ENCODE assay signal across 14 cellular contexts in the genomic region with DNA sequence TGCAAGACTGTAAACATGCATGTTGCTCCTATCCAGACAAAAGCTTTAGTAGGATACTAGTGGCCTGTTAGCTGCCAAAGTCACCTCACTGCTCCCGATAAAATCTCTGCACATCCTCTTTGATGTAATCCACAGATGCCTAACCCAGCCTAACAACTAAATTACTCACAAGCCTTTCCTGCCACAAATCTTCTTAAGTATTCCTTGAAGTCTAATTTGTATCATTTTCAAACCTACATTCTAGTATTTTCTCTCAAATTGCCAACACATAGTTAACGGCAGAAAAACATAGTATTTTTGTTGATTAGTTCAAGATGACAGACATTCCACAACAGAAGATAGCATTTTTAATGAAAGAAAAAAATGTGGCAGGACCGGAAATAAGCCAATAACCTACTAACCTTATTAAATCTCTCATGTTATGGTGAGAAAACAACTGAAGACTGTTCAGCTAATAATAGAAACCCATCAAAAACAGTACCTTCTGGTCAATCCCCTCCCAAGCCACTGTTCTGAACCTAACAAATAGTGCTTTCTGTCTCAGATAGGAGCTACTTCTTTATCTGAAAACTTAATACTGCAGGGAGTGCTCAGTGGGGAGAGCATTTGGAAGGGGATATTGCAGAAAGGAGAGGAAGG. TPM values are rescaled to one million over a fixed set of nuclear protein-coding genes. Genes with fewer than 3 reads are reported as not detected.
DNase-seq lines count a peak whose midpoint lies in the region; ATAC-seq and TF ChIP-seq lines count a peak whose summit lies in the region.
"Had no signal": no experiment of that assay in that cellular context is flagged by ENCODE, and none has a peak within 500 bp of the region (broad histone marks: within the 10 kb centered on the region; RNA-seq: fewer than 3 reads in every experiment).

Gene MPP4, minus strand, starts transcription at position 57 of the 639 bp plus-strand sequence. CDS start 4,690 bp downstream, outside the sequence.

- H3K9ac ChIP-seq in colonic mucosa (ENCODE audit: low read depth in 2 of 2, low read length in 2 of 2): no peak within 1 kb of the TSS

- ATAC-seq in Right ventricle myocardium superior (ENCODE audit: poor library complexity): no peak
- ATAC-seq: activated naive CD8-positive, alpha-beta T cell treated with anti-CD3 and anti-CD28 coated beads, Interleukin-2, amount 50 U/mL, for 24 hours had no signal

- no peak for TF ChIP-seq CTCF in left ventricle myocardium inferior (IDR thresholded peaks at IDR 0.05; ENCODE audit: borderline replicate concordance)
- TF ChIP-seq CTCF in WERI-Rb-1 (IDR thresholded peaks at IDR 0.05; ENCODE audit: low read depth, low read length): no peak
- no peak for TF ChIP-seq CTCF in foreskin fibroblast (IDR thresholded peaks at IDR 0.05; ENCODE audit: low read depth, low read length)
- no peak for TF ChIP-seq CTCF in uterus (IDR thresholded peaks at IDR 0.05)
- no peak for TF ChIP-seq CTCF in colonic mucosa (IDR thresholded peaks at IDR 0.05)

- H3K4me3 Mint-ChIP-seq in activated CD4-positive, alpha-beta memory T cell treated with anti-CD3 and anti-CD28 coated beads, Interleukin-2, amount 10 ng/mL, durations not matched to agents 7 days and 5 days: no peak within 1 kb of the TSS
- H3K4me3 Mint-ChIP-seq: activated naive CD8-positive, alpha-beta T cell treated with anti-CD3 and anti-CD28 coated beads, Interleukin-2, amount 50 U/mL, for 24 hours; B cell; memory B cell had no signal

- TF ChIP-seq POLR2A in uterus (IDR thresholded peaks at IDR 0.05): no peak

- POLR2A ChIA-PET in activated CD4-positive, alpha-beta memory T cell treated with anti-CD3 and anti-CD28 coated beads, Interleukin-2, amount 10 ng/mL, durations not matched to agents 7 days and 5 days (lab: Charles Lee): no interaction called here
- POLR2A ChIA-PET in HEK293T (lab: Yijun Ruan, JAX): no interaction called here

- H3K4me1 Mint-ChIP-seq in activated CD4-positive, alpha-beta memory T cell treated with anti-CD3 and anti-CD28 coated beads, Interleukin-2, amount 10 ng/mL, durations not matched to agents 7 days and 5 days: peaks cover 9% of the 10 kb centered on the region
- H3K4me1 Mint-ChIP-seq: B cell, memory B cell had no signal

- DNase-seq in left ventricle myocardium inferior: no peak
- DNase-seq in Right ventricle myocardium superior: no peak
- DNase-seq in WERI-Rb-1: peak; percentile 59
- DNase-seq in foreskin fibroblast: peak; percentile 68 to 73
- no peak for DNase-seq in uterus
- no peak for DNase-seq in activated CD4-positive, alpha-beta memory T cell treated with anti-CD3 and anti-CD28 coated beads, Interleukin-2, amount 10 ng/mL, durations not matched to agents 7 days and 5 days
- no peak for DNase-seq in HEK293T (ENCODE audit: extremely low spot score)
- DNase-seq in colonic mucosa: no peak
- DNase-seq: activated naive CD8-positive, alpha-beta T cell treated with anti-CD3 and anti-CD28 coated beads, Interleukin-2, amount 50 U/mL, for 24 hours; NCI-H2081; RPMI8226 had no signal

- no peaks in the 10 kb centered on the region for H3K9me3 ChIP-seq in left ventricle myocardium inferior (replicated peaks)
- H3K9me3 ChIP-seq in WERI-Rb-1 (ENCODE audit: severe bottlenecking): no peaks in the 10 kb centered on the region
- H3K9me3 ChIP-seq in uterus: no peaks in the 10 kb centered on the region
- no peaks in the 10 kb centered on the region for H3K9me3 ChIP-seq in colonic mucosa
- H3K9me3 ChIP-seq: right atrium auricular region had no signal

- no peaks in the 10 kb centered on the region for H3K27me3 Mint-ChIP-seq in activated CD4-positive, alpha-beta memory T cell treated with anti-CD3 and anti-CD28 coated beads, Interleukin-2, amount 10 ng/mL, durations not matched to agents 7 days and 5 days
- H3K27me3 Mint-ChIP-seq: activated naive CD8-positive, alpha-beta T cell treated with anti-CD3 and anti-CD28 coated beads, Interleukin-2, amount 50 U/mL, for 24 hours; B cell; memory B cell had no signal

- H3K4me3 ChIP-seq in left ventricle myocardium inferior: no peak within 1 kb of the TSS
- H3K4me3 ChIP-seq in WERI-Rb-1 (ENCODE audit: low read depth, low read length): no peak within 1 kb of the TSS
- peak within 1 kb of the TSS in 1 of 2 donors; percentile 13 for H3K4me3 ChIP-seq in foreskin fibroblast (ENCODE audit: low read depth in 1 of 2, low read length in 2 of 2)
- no peak within 1 kb of the TSS for H3K4me3 ChIP-seq in uterus
- no peak within 1 kb of the TSS for H3K4me3 ChIP-seq in colonic mucosa
- H3K4me3 ChIP-seq: right atrium auricular region had no signal

- H3K36me3 Mint-ChIP-seq in activated CD4-positive, alpha-beta memory T cell treated with anti-CD3 and anti-CD28 coated beads, Interleukin-2, amount 10 ng/mL, durations not matched to agents 7 days and 5 days (ENCODE audit: low read depth): no peaks in the 10 kb centered on the region

- H3K27ac ChIP-seq in left ventricle myocardium inferior (replicated peaks) (peak within 1 kb of the TSS; percentile 45), WERI-Rb-1 (peak within 1 kb of the TSS; percentile 56), uterus (peak within 1 kb of the TSS; percentile 50 to 58), colonic mucosa (no peak within 1 kb of the TSS)

- H3K27ac Mint-ChIP-seq in activated CD4-positive, alpha-beta memory T cell treated with anti-CD3 and anti-CD28 coated beads, Interleukin-2, amount 10 ng/mL, durations not matched to agents 7 days and 5 days: no peak within 1 kb of the TSS
- H3K27ac Mint-ChIP-seq: activated naive CD8-positive, alpha-beta T cell treated with anti-CD3 and anti-CD28 coated beads, Interleukin-2, amount 50 U/mL, for 24 hours; B cell; memory B cell had no signal

- H3K4me1 ChIP-seq in left ventricle myocardium inferior (peaks cover 39% of the 10 kb centered on the region), uterus (peaks cover 0 to 4% of the 10 kb centered on the region in 2 donors), colonic mucosa (no peaks in the 10 kb centered on the region)

- intact Hi-C loops in left ventricle myocardium inferior (cut with micrococcal nuclease) (no loop called here), Right ventricle myocardium superior (cut with DNase I) (no loop called here), uterus (cut with DNase I; ENCODE audit: low total_unique reads) (no loop called here), colonic mucosa (cut with DNase I) (no loop called here)

- CTCF ChIA-PET in activated CD4-positive, alpha-beta memory T cell treated with anti-CD3 and anti-CD28 coated beads, Interleukin-2, amount 10 ng/mL, durations not matched to agents 7 days and 5 days (lab: Charles Lee): interaction anchor here (1.1 kb wide), 1 partner anchor 82 kb away, joined by 3 read pairs; the partner anchor contains the start of gene ALS2
- CTCF ChIA-PET in HEK293T (lab: Yijun Ruan, JAX): no interaction called here

- H3K27me3 ChIP-seq in left ventricle myocardium inferior (ENCODE audit: low read depth): no peaks in the 10 kb centered on the region
- H3K27me3 ChIP-seq in WERI-Rb-1 (ENCODE audit: insufficient read depth, low read depth, severe bottlenecking): no peaks in the 10 kb centered on the region
- no peaks in the 10 kb centered on the region for H3K27me3 ChIP-seq in uterus
- no peaks in the 10 kb centered on the region for H3K27me3 ChIP-seq in colonic mucosa
- H3K27me3 ChIP-seq: right atrium auricular region had no signal

- H3K36me3 ChIP-seq in left ventricle myocardium inferior: peaks cover 38% of the 10 kb centered on the region
- peaks cover 9% of the 10 kb centered on the region for H3K36me3 ChIP-seq in WERI-Rb-1
- H3K36me3 ChIP-seq in uterus: no peaks in the 10 kb centered on the region
- no peaks in the 10 kb centered on the region for H3K36me3 ChIP-seq in colonic mucosa

- H3K9me3 Mint-ChIP-seq in activated CD4-positive, alpha-beta memory T cell treated with anti-CD3 and anti-CD28 coated beads, Interleukin-2, amount 10 ng/mL, durations not matched to agents 7 days and 5 days: no peaks in the 10 kb centered on the region
- H3K9me3 Mint-ChIP-seq: activated naive CD8-positive, alpha-beta T cell treated with anti-CD3 and anti-CD28 coated beads, Interleukin-2, amount 50 U/mL, for 24 hours; memory B cell had no signal

TF ChIP-seq in HEK293T, 16 proteins besides CTCF, POLR2A, EP300 and RAD21:
- TF ChIP-seq TARDBP (IDR thresholded peaks at IDR 0.05): no peak
- no peak for TF ChIP-seq ZNF384 (IDR thresholded peaks at IDR 0.05)
- TF ChIP-seq FOXM1 (IDR thresholded peaks at IDR 0.05; ENCODE audit: borderline replicate concordance): no peak
- TF ChIP-seq NFRKB (IDR thresholded peaks at IDR 0.05): no peak
- TF ChIP-seq FOXK2 (IDR thresholded peaks at IDR 0.05): no peak
- no peak for TF ChIP-seq CTBP1 (IDR thresholded peaks at IDR 0.05; ENCODE audit: borderline replicate concordance)
- TF ChIP-seq HDGF (IDR thresholded peaks at IDR 0.05; ENCODE audit: borderline replicate concordance): no peak
- no peak for TF ChIP-seq BHLHE40 (IDR thresholded peaks at IDR 0.05; ENCODE audit: borderline replicate concordance)
- TF ChIP-seq LEF1 (IDR thresholded peaks at IDR 0.05; ENCODE audit: borderline replicate concordance): no peak
- no peak for TF ChIP-seq ELF4 (IDR thresholded peaks at IDR 0.05)
- TF ChIP-seq ARNT (IDR thresholded peaks at IDR 0.05): no peak
- no peak for TF ChIP-seq FOXA1 (IDR thresholded peaks at IDR 0.05)
- TF ChIP-seq SUZ12 (IDR thresholded peaks at IDR 0.05): no peak
- TF ChIP-seq PKNOX1 (IDR thresholded peaks at IDR 0.05): no peak
- no peak for TF ChIP-seq SP1 (IDR thresholded peaks at IDR 0.05)
- TF ChIP-seq L3MBTL2 (conservative IDR thresholded peaks at IDR 0.05): no peak

RNA-seq across cellular contexts. Expression of gene MPP4, which starts in this region (rescaled TPM):
- not detected for total RNA-seq in left ventricle myocardium inferior
- not detected for total RNA-seq in Right ventricle myocardium superior
- total RNA-seq in uterus: under 1 TPM in 2 of 4 donors, not detected in 2; 0.24 to 0.97 TPM
- total RNA-seq in activated CD4-positive, alpha-beta memory T cell treated with anti-CD3 and anti-CD28 coated beads, Interleukin-2, amount 10 ng/mL, durations not matched to agents 7 days and 5 days: not detected
- total RNA-seq in colonic mucosa: not detected
- total RNA-seq: B cell had no signal

Comparison
In these comparisons a context has a peak if more than half of its experiments do, and no peak if none do; other contexts are left out.
1. DNase-seq: peak in WERI-Rb-1 (single experiment) and foreskin fibroblast (2 of 2); none in left ventricle myocardium inferior (single experiment), Right ventricle myocardium superior (single experiment), uterus (0 of 2), activated CD4-positive, alpha-beta memory T cell treated with anti-CD3 and anti-CD28 coated beads, Interleukin-2, amount 10 ng/mL, durations not matched to agents 7 days and 5 days (single experiment), HEK293T (single experiment) and colonic mucosa (single experiment).